8 cellular contexts compared by ENCODE assay signal in genomic region chr11:6703247-6704063, GRCh38. TPM values are rescaled to one million over a fixed set of nuclear protein-coding genes. Genes with fewer than 3 reads are reported as not detected.
A peak's percentile ranks its signal among the peaks of the same experiment; 100 is the strongest.
DNase-seq lines count a peak whose midpoint lies in the region; ATAC-seq and TF ChIP-seq lines count a peak whose summit lies in the region.

No MANE protein-coding gene starts in this region.

- H3K4me3 ChIP-seq in Karpas-422 (ENCODE audit: low read length) (no peak overlapping the region), right lobe of liver (no peak overlapping the region), upper lobe of left lung (no peak overlapping the region)

- ATAC-seq in right lobe of liver: peak; percentile 98
- peak; percentile 91 to 94 for ATAC-seq in upper lobe of left lung (ENCODE audit: low FRiP score in 2 of 2)
- no peak for ATAC-seq in HG02852 (IDR thresholded peaks at IDR 0.05; ENCODE audit: unreplicated experiment)

- H3K4me1 ChIP-seq in Karpas-422 (ENCODE audit: low read length) (no peaks in the 10 kb centered on the region; the same call in 1 of the 2 replicates), right lobe of liver (no peaks in the 10 kb centered on the region), upper lobe of left lung (peaks cover 0 to 7% (median 2%) of the 10 kb centered on the region in 4 donors)

- DNase-seq in SHP77 (lab: John Stamatoyannopoulos, UW) (peak; percentile 38 to 52), SHP77 treated with DMSO at 0.1 percent for 48 hours (lab: John Stamatoyannopoulos, UW) (no peak), Karpas-422 (peak; percentile 50), SK-N-DZ (ENCODE audit: low spot score) (peak; percentile 66), dermis microvascular lymphatic vessel endothelial cell (ENCODE audit: low read depth in 2 of 2) (peak; percentile 60 to 65), right lobe of liver (peak; percentile 41 to 70 (median 57)), upper lobe of left lung (peak in 1 of 2 donors; percentile 60)

- no peak overlapping the region for H2AFZ ChIP-seq in Karpas-422 (ENCODE audit: low read length)

- no peaks in the 10 kb centered on the region for H3K9me2 ChIP-seq in Karpas-422 (replicated peaks; ENCODE audit: insufficient read depth, low read length)

- intact Hi-C loops in right lobe of liver (cut with DNase I): no loop called here

- H3K9me3 ChIP-seq in Karpas-422 (ENCODE audit: low read length): no peaks in the 10 kb centered on the region
- H3K9me3 ChIP-seq in right lobe of liver: no peaks in the 10 kb centered on the region
- H3K9me3 ChIP-seq in upper lobe of left lung: no peaks in the 10 kb centered on the region

- no peak overlapping the region for H3K9ac ChIP-seq in Karpas-422 (ENCODE audit: low read length)

- H3K79me2 ChIP-seq in Karpas-422 (ENCODE audit: low read length): no peaks in the 10 kb centered on the region

- no peak overlapping the region for H3K4me2 ChIP-seq in Karpas-422 (ENCODE audit: low read depth, low read length, poor library complexity, severe bottlenecking)

- no peaks in the 10 kb centered on the region for H4K20me1 ChIP-seq in Karpas-422 (ENCODE audit: insufficient read depth, low read depth, low read length)

- H3K36me3 ChIP-seq in Karpas-422 (ENCODE audit: insufficient read depth, low read length) (no peaks in the 10 kb centered on the region), right lobe of liver (no peaks in the 10 kb centered on the region), upper lobe of left lung (no peaks in the 10 kb centered on the region)

- TF ChIP-seq POLR2A in right lobe of liver (IDR thresholded peaks at IDR 0.05) (no peak), upper lobe of left lung (IDR thresholded peaks at IDR 0.05) (no peak)

- TF ChIP-seq CTCF in right lobe of liver (IDR thresholded peaks at IDR 0.05) (peak; percentile 59 to 79 (median 72)), upper lobe of left lung (IDR thresholded peaks at IDR 0.05) (peak; percentile 43 to 69 (median 57))

- H3K27ac ChIP-seq in Karpas-422 (ENCODE audit: low read length): no peak overlapping the region
- no peak overlapping the region for H3K27ac ChIP-seq in right lobe of liver
- H3K27ac ChIP-seq in upper lobe of left lung: no peak overlapping the region

- WGBS in right lobe of liver (ENCODE audit: insufficient coverage, low coverage, low lambda C conversion rate, missing lambda C conversion rate): 77% methylated on average over 2 of the region's 2 CpGs
- 65 to 72% methylated on average over 2 of the region's 2 CpGs for WGBS in upper lobe of left lung, 2 donors

- H3K27me3 ChIP-seq in Karpas-422 (ENCODE audit: low read length) (no peaks in the 10 kb centered on the region), right lobe of liver (no peaks in the 10 kb centered on the region), upper lobe of left lung (no peaks in the 10 kb centered on the region)

- TF ChIP-seq EP300 in upper lobe of left lung (IDR thresholded peaks at IDR 0.05): no peak

RNA-seq across cellular contexts. Expression of gene MRPL17, which starts 20.3 kb away (rescaled TPM):
- 55.4 and 67.3 TPM in 2 replicates for total RNA-seq in Karpas-422 (2014; rRNA removed; shearing (Covaris generic); ENCODE audit: low replicate concordance)
- 118 and 378 TPM in 2 replicates for polyA plus RNA-seq in SK-N-DZ (2014; cell fraction: cytosol; rRNA removed)
- 64.1 and 65.7 TPM in 2 replicates for polyA plus RNA-seq in SK-N-DZ (2014; cell fraction: nucleus; rRNA removed)
- total RNA-seq in dermis microvascular lymphatic vessel endothelial cell (40.6 and 51.2 TPM in 2 replicates), right lobe of liver (10 to 100 TPM; 10.7 to 21.6 (median 17.3) TPM), upper lobe of left lung (10 to 100 TPM; 12.6 to 49.2 (median 22.8) TPM)

RNA-seq across cellular contexts. Expression of gene DCHS1, which starts 47.8 kb away (rescaled TPM):
- 0.04 and 0.11 TPM in 2 replicates for total RNA-seq in Karpas-422 (2014; rRNA removed; shearing (Covaris generic); ENCODE audit: low replicate concordance)
- 21.9 and 25.9 TPM in 2 replicates for polyA plus RNA-seq in SK-N-DZ (2014; cell fraction: cytosol; rRNA removed)
- 31.8 and 52.5 TPM in 2 replicates for polyA plus RNA-seq in SK-N-DZ (2014; cell fraction: nucleus; rRNA removed)
- 21.4 and 54.1 TPM in 2 replicates for total RNA-seq in dermis microvascular lymphatic vessel endothelial cell
- total RNA-seq in right lobe of liver: 1 to 10 TPM; 1.8 to 9.2 (median 4.1) TPM
- total RNA-seq in upper lobe of left lung: 10 to 100 TPM in 4 of 6 donors, 1 to 10 TPM in 2; 9.2 to 32.2 (median 12.8) TPM
